ENCODE assay signal across 26 cellular contexts in the genomic region with DNA sequence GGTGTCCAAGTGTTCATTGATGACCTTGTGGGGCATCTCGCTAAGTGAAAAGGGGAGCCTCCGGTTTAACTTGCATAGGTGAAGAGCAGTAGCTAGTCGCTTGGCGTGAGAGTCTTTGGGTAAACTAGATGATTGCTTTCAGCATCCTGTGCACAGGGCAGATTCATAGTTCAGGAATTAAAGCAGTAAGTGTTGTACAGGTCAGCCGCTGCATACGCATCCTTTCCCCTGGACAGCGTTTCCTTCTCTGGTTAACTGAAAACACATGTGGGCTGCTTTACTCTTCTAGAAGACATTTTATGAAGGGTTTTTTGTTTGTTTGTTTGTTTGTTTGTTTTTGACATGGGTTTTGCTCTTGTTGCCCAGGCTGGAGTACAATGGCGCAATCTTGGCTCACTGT. TPM values are rescaled to one million over a fixed set of nuclear protein-coding genes. Genes with fewer than 3 reads are reported as not detected.
"Had no signal": no experiment of that assay in that cellular context is flagged by ENCODE, and none has a peak within 500 bp of the region (broad histone marks: within the 10 kb centered on the region; RNA-seq: fewer than 3 reads in every experiment).

No MANE protein-coding gene starts in this region.

- DNase-seq: activated CD4-positive, alpha-beta T cell treated with anti-CD3 and anti-CD28 coated beads, Interleukin-2, amount 10 ng/mL, durations not matched to agents 24 days and 14 days; activated CD4-positive, alpha-beta T cell treated with anti-CD3 and anti-CD28 coated beads, Interleukin-2, amount 50 U/mL, for 4 hours; activated CD8-positive, alpha-beta T cell treated with anti-CD3 and anti-CD28 coated beads for 36 hours; activated gamma-delta T cell; activated naive CD4-positive, alpha-beta T cell treated with Interleukin-2 at 50 U/mL for 16 hours; activated naive CD8-positive, alpha-beta T cell treated with anti-CD3 and anti-CD28 coated beads, Interleukin-2, amount 10 ng/mL, durations not matched to agents 7 days and 5 days; activated T-cell treated with anti-CD3 and anti-CD28 coated beads, Interleukin-2, amount 50 U/mL, for 24 hours; amygdala; NCI-H1105; NCI-H1436; NCI-H1694; NCI-H1930; NCI-H2081 treated with DMSO at 0.1 percent for 48 hours; NCI-H226; NCI-H524 treated with DMSO at 0.1 percent for 48 hours; SHP77; SJCRH30; T1000 had no signal

- H3K4me1 ChIP-seq: ascending aorta, SJCRH30 had no signal

- H3K9me3 ChIP-seq: ascending aorta, SJCRH30 had no signal

- H3K4me3 ChIP-seq: ascending aorta, cardiac muscle cell, SJCRH30, SK-N-MC had no signal

- H3K27ac ChIP-seq: ascending aorta, cardiac muscle cell, SJCRH30, SK-N-MC had no signal

- H3K27me3 ChIP-seq: ascending aorta, cardiac muscle cell, SJCRH30 had no signal

- ATAC-seq: activated CD8-positive, alpha-beta T cell treated with anti-CD3 and anti-CD28 coated beads for 36 hours; Panc1 had no signal

RNA-seq across cellular contexts. Expression of a gene that starts 20.2 kb away (rescaled TPM):
- total RNA-seq: ascending aorta, chondrocyte, MCF 10A, NCI-H460, RPMI7951, SJCRH30 had no signal
